In the genomic region with DNA sequence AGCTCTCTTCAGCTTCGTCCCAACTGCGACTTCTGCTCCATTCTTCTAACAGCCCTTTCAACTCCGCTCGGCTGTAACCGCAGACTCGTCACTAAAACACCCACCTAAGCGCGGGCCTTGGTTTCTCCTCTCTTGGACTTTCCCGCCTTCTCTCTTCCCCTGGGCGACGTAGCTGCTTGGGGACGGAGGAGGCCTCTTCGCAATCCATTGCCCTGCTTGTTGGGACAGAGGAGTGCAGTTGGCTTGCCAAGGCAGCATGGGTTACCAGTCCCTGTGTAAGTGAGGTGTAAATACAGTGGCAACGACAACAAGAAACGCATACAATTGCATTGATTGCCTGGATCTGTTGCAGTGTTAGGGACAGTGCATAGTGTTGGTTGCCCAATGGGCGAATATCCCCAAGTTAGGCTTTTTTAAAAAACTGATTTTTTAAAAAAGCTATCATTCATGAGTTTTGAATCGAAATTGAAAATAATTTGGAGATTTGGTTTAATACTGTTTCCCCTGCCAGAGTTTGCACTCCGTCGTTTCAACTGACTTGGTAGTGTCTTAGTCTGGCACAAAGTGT, we compare ENCODE assay signal across 8 cellular contexts. TPM values are rescaled to one million over a fixed set of nuclear protein-coding genes. Genes with fewer than 3 reads are reported as not detected.
DNase-seq lines count a peak whose midpoint lies in the region; ATAC-seq and TF ChIP-seq lines count a peak whose summit lies in the region.

No MANE protein-coding gene starts in this region.

- POLR2A ChIA-PET in activated CD4-positive, alpha-beta memory T cell treated with anti-CD3 and anti-CD28 coated beads for 36 hours (lab: Charles Lee): interaction anchor here (0.8 to 4.3 kb wide), 14 partner anchors 10 to 396 kb away, joined by 3 to 44 read pairs (median 4); partner anchors contain the start of gene MCM6

- H3K79me2 ChIP-seq in KMS-11 (ENCODE audit: insufficient read depth, low read depth): no peaks in the 10 kb centered on the region
- peaks cover 3% of the 10 kb centered on the region for H3K79me2 ChIP-seq in parathyroid adenoma

- H3K36me3 Mint-ChIP-seq in CD4-positive, CD25-positive, alpha-beta regulatory T cell: peaks cover 8% of the 10 kb centered on the region
- peaks cover 28% of the 10 kb centered on the region for H3K36me3 Mint-ChIP-seq in activated CD4-positive, alpha-beta memory T cell treated with anti-CD3 and anti-CD28 coated beads for 36 hours

- H3K27me3 Mint-ChIP-seq in CD4-positive, CD25-positive, alpha-beta regulatory T cell: no peaks in the 10 kb centered on the region
- no peaks in the 10 kb centered on the region for H3K27me3 Mint-ChIP-seq in activated CD4-positive, alpha-beta memory T cell treated with anti-CD3 and anti-CD28 coated beads for 36 hours

- H3K9ac ChIP-seq in KMS-11 (peak overlapping the region; percentile 97), parathyroid adenoma (peak overlapping the region; percentile 24)

- intact Hi-C loops in activated CD4-positive, alpha-beta memory T cell treated with anti-CD3 and anti-CD28 coated beads for 36 hours (cut with micrococcal nuclease): loop anchor here (1.0 to 10.0 kb wide), 15 partner anchors 10 to 1071 kb away; partner anchors contain the start of genes CCNT2, MCM6, R3HDM1 and UBXN4
- intact Hi-C loops in vagina (cut with DNase I): loop anchor here (10.0 kb wide), 1 partner anchor 241 kb away; the partner anchor contains the start of gene UBXN4

- H3K4me1 Mint-ChIP-seq in CD4-positive, CD25-positive, alpha-beta regulatory T cell: peaks cover 12 to 47% (median 32%) of the 10 kb centered on the region in 4 donors
- peaks cover 41% of the 10 kb centered on the region for H3K4me1 Mint-ChIP-seq in activated CD4-positive, alpha-beta memory T cell treated with anti-CD3 and anti-CD28 coated beads for 36 hours (ENCODE audit: low read depth)

- H3K27ac ChIP-seq in CD4-positive, CD25-positive, alpha-beta regulatory T cell (ENCODE audit: insufficient read depth, low read length, poor library complexity, severe bottlenecking): peak overlapping the region; percentile 98
- H3K27ac ChIP-seq in KMS-11 (peak overlapping the region; percentile 89), esophagus (ENCODE audit: low read depth in 2 of 2, low read length in 1 of 2) (peak overlapping the region; percentile 98 to 99), parathyroid adenoma (peak overlapping the region; percentile 72), vagina (peak overlapping the region; percentile 97)

- H3K27ac Mint-ChIP-seq in CD4-positive, CD25-positive, alpha-beta regulatory T cell: peak overlapping the region; percentile 93 to 98 (median 96)
- peak overlapping the region; percentile 97 for H3K27ac Mint-ChIP-seq in activated CD4-positive, alpha-beta memory T cell treated with anti-CD3 and anti-CD28 coated beads for 36 hours

- H3K4me3 Mint-ChIP-seq in CD4-positive, CD25-positive, alpha-beta regulatory T cell: peak overlapping the region; percentile 96 to 98 (median 97)
- H3K4me3 Mint-ChIP-seq in activated CD4-positive, alpha-beta memory T cell treated with anti-CD3 and anti-CD28 coated beads for 36 hours: peak overlapping the region; percentile 90

- no peaks in the 10 kb centered on the region for H4K20me1 ChIP-seq in KMS-11 (ENCODE audit: insufficient read depth)

- H3K27me3 ChIP-seq in CD4-positive, CD25-positive, alpha-beta regulatory T cell (ENCODE audit: control insufficient read depth, insufficient read depth, low read length): no peaks in the 10 kb centered on the region
- no peaks in the 10 kb centered on the region for H3K27me3 ChIP-seq in KMS-11 (ENCODE audit: insufficient read depth, low read depth)
- H3K27me3 ChIP-seq in esophagus (ENCODE audit: control insufficient read depth in 1 of 2, insufficient read depth in 2 of 2, low read length in 2 of 2): no peaks in the 10 kb centered on the region
- no peaks in the 10 kb centered on the region for H3K27me3 ChIP-seq in parathyroid adenoma (ENCODE audit: control insufficient read depth, insufficient read depth, low read length)
- no peaks in the 10 kb centered on the region for H3K27me3 ChIP-seq in vagina

- H3K9me3 Mint-ChIP-seq in CD4-positive, CD25-positive, alpha-beta regulatory T cell: peaks cover 0 to 1% (median 0%) of the 10 kb centered on the region in 7 donors
- no peaks in the 10 kb centered on the region for H3K9me3 Mint-ChIP-seq in activated CD4-positive, alpha-beta memory T cell treated with anti-CD3 and anti-CD28 coated beads for 36 hours

- 20 to 24% methylated on average over 19 of the region's 19 CpGs for WGBS in esophagus, 2 donors

- no peak for TF ChIP-seq POLR2A in vagina (IDR thresholded peaks at IDR 0.05)

- H3K4me2 ChIP-seq in KMS-11 (peak overlapping the region; percentile 87), parathyroid adenoma (ENCODE audit: low read length) (peak overlapping the region; percentile 78)

- H2AFZ ChIP-seq in KMS-11 (ENCODE audit: low read depth): peak overlapping the region; percentile 82
- peak overlapping the region; percentile 93 for H2AFZ ChIP-seq in parathyroid adenoma

- peak in 2 of 3 donors; percentile 69 to 80 for DNase-seq in CD4-positive, CD25-positive, alpha-beta regulatory T cell
- DNase-seq in activated CD4-positive, alpha-beta memory T cell treated with anti-CD3 and anti-CD28 coated beads for 36 hours: peak; percentile 89
- DNase-seq in vagina (ENCODE audit: extremely low spot score in 2 of 2): no peak
- no peak for DNase-seq in NCI-H446 treated with DMSO at 0.1 percent for 48 hours (lab: John Stamatoyannopoulos, UW)

- peaks cover 35% of the 10 kb centered on the region for H3K4me1 ChIP-seq in CD4-positive, CD25-positive, alpha-beta regulatory T cell (ENCODE audit: control insufficient read depth, insufficient read depth, low read length, poor library complexity, severe bottlenecking)
- H3K4me1 ChIP-seq in KMS-11 (ENCODE audit: low read depth, poor library complexity, severe bottlenecking) (peaks cover 20% of the 10 kb centered on the region), esophagus (ENCODE audit: control insufficient read depth in 2 of 2, insufficient read depth in 2 of 2, low read length in 1 of 2) (no peaks in the 10 kb centered on the region), parathyroid adenoma (no peaks in the 10 kb centered on the region), vagina (peaks cover 17% of the 10 kb centered on the region)

- ATAC-seq in CD4-positive, CD25-positive, alpha-beta regulatory T cell (ENCODE audit: low read depth in 2 of 2): peak; percentile 62
- ATAC-seq in GM21529 (IDR thresholded peaks at IDR 0.05; ENCODE audit: unreplicated experiment): peak; percentile 44

- TF ChIP-seq CTCF in KMS-11 (conservative IDR thresholded peaks at IDR 0.05; ENCODE audit: low read depth, low read length): no peak
- no peak for TF ChIP-seq CTCF in parathyroid adenoma (IDR thresholded peaks at IDR 0.05)
- TF ChIP-seq CTCF in vagina (IDR thresholded peaks at IDR 0.05): no peak

- peaks cover 6% of the 10 kb centered on the region for H3K36me3 ChIP-seq in CD4-positive, CD25-positive, alpha-beta regulatory T cell (ENCODE audit: control insufficient read depth, insufficient read depth, low read length)
- H3K36me3 ChIP-seq in KMS-11 (ENCODE audit: insufficient read depth) (no peaks in the 10 kb centered on the region), esophagus (ENCODE audit: control insufficient read depth in 2 of 2, insufficient read depth in 2 of 2, low read length in 1 of 2) (peaks cover 0 to 4% of the 10 kb centered on the region in 2 donors), parathyroid adenoma (ENCODE audit: control insufficient read depth, insufficient read depth, low read length) (no peaks in the 10 kb centered on the region), vagina (peaks cover 0 to 8% of the 10 kb centered on the region in 2 donors)

- no peaks in the 10 kb centered on the region for H3K9me3 ChIP-seq in CD4-positive, CD25-positive, alpha-beta regulatory T cell (ENCODE audit: control insufficient read depth in 2 of 2, low read length in 2 of 2)
- H3K9me3 ChIP-seq in esophagus (ENCODE audit: control insufficient read depth in 2 of 2, insufficient read depth in 1 of 2, low read depth in 1 of 2, low read length in 1 of 2): no peaks in the 10 kb centered on the region
- no peaks in the 10 kb centered on the region for H3K9me3 ChIP-seq in parathyroid adenoma (ENCODE audit: control insufficient read depth, low read length)
- H3K9me3 ChIP-seq in vagina: no peaks in the 10 kb centered on the region

- CTCF ChIA-PET in activated CD4-positive, alpha-beta memory T cell treated with anti-CD3 and anti-CD28 coated beads for 36 hours (lab: Charles Lee): interaction anchor here (1.0 to 1.9 kb wide), 5 partner anchors 64 to 398 kb away, joined by 3 to 6 read pairs (median 5); no protein-coding TSS in a partner anchor

- H3K4me3 ChIP-seq in CD4-positive, CD25-positive, alpha-beta regulatory T cell (ENCODE audit: low read depth, low read length): peak overlapping the region; percentile 94
- H3K4me3 ChIP-seq in KMS-11 (IDR thresholded peaks at IDR 0.05; ENCODE audit: insufficient read depth, low read depth, low read length) (peak overlapping the region; percentile 34), esophagus (ENCODE audit: low read depth in 1 of 2, low read length in 2 of 2) (peak overlapping the region; percentile 90 to 100), parathyroid adenoma (ENCODE audit: low read depth, low read length) (peak overlapping the region; percentile 92), vagina (peak overlapping the region; percentile 73 to 100)

RNA-seq across cellular contexts. Expression of gene DARS1, which starts 0.5 kb away (rescaled TPM):
- total RNA-seq in CD4-positive, CD25-positive, alpha-beta regulatory T cell: 51.8 TPM
- 100 to 1,000 TPM; 119 to 144 (median 130) TPM for polyA plus RNA-seq in CD4-positive, CD25-positive, alpha-beta regulatory T cell
- 100 to 1,000 TPM; 215 to 218 TPM for total RNA-seq in activated CD4-positive, alpha-beta memory T cell treated with anti-CD3 and anti-CD28 coated beads for 36 hours
- 100 to 1,000 TPM in 1 of 2 donors, 10 to 100 TPM in 1; 52.5 to 141 TPM for polyA plus RNA-seq in esophagus
- 63.1 TPM for total RNA-seq in vagina

Comparison
In these comparisons a context has a peak if more than half of its experiments do, and no peak if none do; other contexts are left out.
1. DNase-seq: peak in CD4-positive, CD25-positive, alpha-beta regulatory T cell (2 of 3) and activated CD4-positive, alpha-beta memory T cell treated with anti-CD3 and anti-CD28 coated beads for 36 hours (single experiment); none in vagina (0 of 2) and NCI-H446 treated with DMSO at 0.1 percent for 48 hours (single experiment).
2. H3K4me3 ChIP-seq: peak in every context shown above with its lines; median percentile 95 in esophagus; 94 in CD4-positive, CD25-positive, alpha-beta regulatory T cell; 92 in parathyroid adenoma; 86 in vagina; 34 in KMS-11.
3. Peak in every context shown above with its lines, with median percentiles within 50 percentile points of each other: H3K27ac ChIP-seq.